Comparison of ENCODE assay signal across 24 cellular contexts in genomic region chr10:3470191-3470590, GRCh38.
DNase-seq lines count a peak whose midpoint lies in the region; ATAC-seq, FAIRE-seq and TF ChIP-seq lines count a peak whose summit lies in the region.
"Had no signal": no experiment of that assay in that cellular context is flagged by ENCODE, and none has a peak within 500 bp of the region (broad histone marks: within the 10 kb centered on the region; RNA-seq: fewer than 3 reads in every experiment).

No MANE protein-coding gene starts in this region.

- H3K9me1 ChIP-seq in keratinocyte (ENCODE audit: control insufficient read depth, extremely low read depth, insufficient read depth, low read length) = no peaks in the 10 kb centered on the region

- H3K36me3 ChIP-seq in keratinocyte (ENCODE audit: control insufficient read depth in 2 of 2, extremely low read depth in 1 of 2, insufficient read depth in 2 of 2, low read length in 2 of 2) = no peaks in the 10 kb centered on the region
- H3K36me3 ChIP-seq in brain microvascular endothelial cell (replicated peaks) = no peaks in the 10 kb centered on the region
- H3K36me3 ChIP-seq: ascending aorta, colonic mucosa, neural progenitor cell had no signal

- no peak overlapping the region for H2AFZ ChIP-seq in keratinocyte (ENCODE audit: control insufficient read depth, low read length)
- H2AFZ ChIP-seq: neural progenitor cell had no signal

- no peaks in the 10 kb centered on the region for H3K9me3 Mint-ChIP-seq in HFFc6
- H3K9me3 Mint-ChIP-seq in activated T-helper 17 cell treated with anti-CD3 and anti-CD28 coated beads, Interleukin-2, amount 50 U/mL, for 72 hours = no peaks in the 10 kb centered on the region
- H3K9me3 Mint-ChIP-seq: immature natural killer cell had no signal

- no peaks in the 10 kb centered on the region for H3K9me3 ChIP-seq in keratinocyte (ENCODE audit: control insufficient read depth, low read depth, low read length)
- H3K9me3 ChIP-seq: ascending aorta, colonic mucosa had no signal

- in situ Hi-C loops in brain microvascular endothelial cell (cut with HindIII; ENCODE audit: low pct_ligation_motif_present, low sequenced_read_pairs) = loop anchor here (25.0 kb wide), 1 partner anchor 292 kb away; no protein-coding TSS in a partner anchor

- H3K4me2 ChIP-seq in keratinocyte (ENCODE audit: control insufficient read depth, extremely low read depth, insufficient read depth, low read depth, low read length) = no peak overlapping the region
- H3K4me2 ChIP-seq: neural progenitor cell had no signal

- H3K27me3 ChIP-seq in keratinocyte (ENCODE audit: control insufficient read depth, extremely low read depth, insufficient read depth, low read length) (no peaks in the 10 kb centered on the region), brain microvascular endothelial cell (replicated peaks) (no peaks in the 10 kb centered on the region)
- H3K27me3 ChIP-seq: ascending aorta, colonic mucosa, neural progenitor cell had no signal

- H3K79me2 ChIP-seq in keratinocyte (ENCODE audit: control insufficient read depth, insufficient read depth, low read length) = no peaks in the 10 kb centered on the region

- dilution Hi-C loops in keratinocyte (cut with MboI; ENCODE audit: extremely low pct_ligation_motif_present, low sequenced_read_pairs) = no loop called here

- no peak for TF ChIP-seq CTCF in HFFc6 (IDR thresholded peaks at IDR 0.05)
- TF ChIP-seq CTCF in keratinocyte (optimal IDR thresholded peaks at IDR 0.05 in 1 of 3, IDR thresholded peaks at IDR 0.05 in 1 of 3, conservative IDR thresholded peaks at IDR 0.05 in 1 of 3; ENCODE audit: extremely low read depth in 1 of 3, insufficient read depth in 2 of 3, low read length in 3 of 3) = no peak
- TF ChIP-seq CTCF in brain microvascular endothelial cell (IDR thresholded peaks at IDR 0.05; ENCODE audit: low read depth, low read length, missing control alignments) = no peak

- DNase-seq in HFFc6 (no peak), keratinocyte (ENCODE audit: low read depth, low spot score) (no peak), posterior vena cava (ENCODE audit: low spot score) (no peak), SIG-M5 treated with dmso at 0.1 percent for 504 hours (lab: John Stamatoyannopoulos, UW; ENCODE audit: unreplicated experiment) (no peak), activated gamma-delta T cell treated with Interleukin-2 at 50 U/mL for 16 hours (no peak), brain microvascular endothelial cell (no peak)
- DNase-seq: activated CD4-positive, alpha-beta T cell treated with anti-CD3 and anti-CD28 coated beads for 36 hours; activated naive CD4-positive, alpha-beta T cell; colonic mucosa; GDM1; glutamatergic neuron; immature natural killer cell; mesendoderm; NCI-H2081 treated with DMSO at 0.1 percent for 48 hours; NCI-H69; stimulated activated CD4-positive, alpha-beta T cell treated with anti-CD3 and anti-CD28 coated beads, Interleukin-2, amount 100 ng/mL, for 24 hours; T-helper 9 cell had no signal

- FAIRE-seq in keratinocyte (lab: Jason Lieb, UNC) = no peak
- FAIRE-seq: D721Med, GM12892, HepG2 had no signal

- H3K4me3 Mint-ChIP-seq in HFFc6 = no peak overlapping the region
- H3K4me3 Mint-ChIP-seq in activated T-helper 17 cell treated with anti-CD3 and anti-CD28 coated beads, Interleukin-2, amount 50 U/mL, for 72 hours = peak overlapping the region; percentile 4
- H3K4me3 Mint-ChIP-seq: activated CD4-positive, alpha-beta T cell treated with anti-CD3 and anti-CD28 coated beads for 36 hours; immature natural killer cell; neural progenitor cell had no signal

- intact Hi-C loops in posterior vena cava (cut with DNase I) = loop anchor here (5.0 to 10.0 kb wide), 2 partner anchors 225 to 1072 kb away; no protein-coding TSS in a partner anchor

- no peaks in the 10 kb centered on the region for H3K27me3 Mint-ChIP-seq in HFFc6 (ENCODE audit: insufficient read depth)
- no peaks in the 10 kb centered on the region for H3K27me3 Mint-ChIP-seq in activated T-helper 17 cell treated with anti-CD3 and anti-CD28 coated beads, Interleukin-2, amount 50 U/mL, for 72 hours

- peaks cover 62% of the 10 kb centered on the region for H3K4me1 Mint-ChIP-seq in HFFc6 (ENCODE audit: low read depth)
- peaks cover 40% of the 10 kb centered on the region for H3K4me1 Mint-ChIP-seq in activated T-helper 17 cell treated with anti-CD3 and anti-CD28 coated beads, Interleukin-2, amount 50 U/mL, for 72 hours

- no peak for ATAC-seq in activated T-helper 17 cell treated with anti-CD3 and anti-CD28 coated beads, Interleukin-2, amount 50 U/mL, for 72 hours (replicated peaks)
- ATAC-seq: activated CD4-positive, alpha-beta T cell treated with anti-CD3 and anti-CD28 coated beads for 36 hours; HepG2 had no signal

- H3K27ac ChIP-seq in keratinocyte (ENCODE audit: control insufficient read depth, insufficient read depth, low read length) (peak overlapping the region; percentile 100), skin epidermis (peak overlapping the region in 19 of 21 experiments; percentile 77 to 97 (median 91)), brain microvascular endothelial cell (no peak overlapping the region)
- H3K27ac ChIP-seq: neural progenitor cell had no signal

- no peaks in the 10 kb centered on the region for H4K20me1 ChIP-seq in keratinocyte (ENCODE audit: control insufficient read depth, extremely low read depth, insufficient read depth, low read length)

- peaks cover 50% of the 10 kb centered on the region for H3K4me1 ChIP-seq in keratinocyte (ENCODE audit: control insufficient read depth, extremely low read depth, insufficient read depth, low read length)

- no peaks in the 10 kb centered on the region for H3K36me3 Mint-ChIP-seq in HFFc6 (ENCODE audit: low read depth)
- no peaks in the 10 kb centered on the region for H3K36me3 Mint-ChIP-seq in activated T-helper 17 cell treated with anti-CD3 and anti-CD28 coated beads, Interleukin-2, amount 50 U/mL, for 72 hours (ENCODE audit: low read depth)
- H3K36me3 Mint-ChIP-seq: immature natural killer cell, neural progenitor cell had no signal

- H3K4me3 ChIP-seq in keratinocyte (ENCODE audit: control insufficient read depth in 2 of 3, extremely low read depth in 1 of 3, insufficient read depth in 2 of 3, low read depth in 1 of 3, low read length in 3 of 3) (no peak overlapping the region), skin epidermis (no peak overlapping the region), brain microvascular endothelial cell (ENCODE audit: low read depth, low read length) (no peak overlapping the region)
- H3K4me3 ChIP-seq: colonic mucosa, neural progenitor cell had no signal

- H3K27ac Mint-ChIP-seq in HFFc6 = peak overlapping the region; percentile 24; the same call in 1 of the 2 replicates
- H3K27ac Mint-ChIP-seq in activated T-helper 17 cell treated with anti-CD3 and anti-CD28 coated beads, Interleukin-2, amount 50 U/mL, for 72 hours = no peak overlapping the region
- H3K27ac Mint-ChIP-seq: activated CD4-positive, alpha-beta T cell treated with anti-CD3 and anti-CD28 coated beads for 36 hours had no signal

- no peak overlapping the region for H3K9ac ChIP-seq in keratinocyte (ENCODE audit: control insufficient read depth, extremely low read depth, insufficient read depth, low read length)
- H3K9ac ChIP-seq: neural progenitor cell had no signal
